ENCODE assay signal across 30 cellular contexts in the genomic region with DNA sequence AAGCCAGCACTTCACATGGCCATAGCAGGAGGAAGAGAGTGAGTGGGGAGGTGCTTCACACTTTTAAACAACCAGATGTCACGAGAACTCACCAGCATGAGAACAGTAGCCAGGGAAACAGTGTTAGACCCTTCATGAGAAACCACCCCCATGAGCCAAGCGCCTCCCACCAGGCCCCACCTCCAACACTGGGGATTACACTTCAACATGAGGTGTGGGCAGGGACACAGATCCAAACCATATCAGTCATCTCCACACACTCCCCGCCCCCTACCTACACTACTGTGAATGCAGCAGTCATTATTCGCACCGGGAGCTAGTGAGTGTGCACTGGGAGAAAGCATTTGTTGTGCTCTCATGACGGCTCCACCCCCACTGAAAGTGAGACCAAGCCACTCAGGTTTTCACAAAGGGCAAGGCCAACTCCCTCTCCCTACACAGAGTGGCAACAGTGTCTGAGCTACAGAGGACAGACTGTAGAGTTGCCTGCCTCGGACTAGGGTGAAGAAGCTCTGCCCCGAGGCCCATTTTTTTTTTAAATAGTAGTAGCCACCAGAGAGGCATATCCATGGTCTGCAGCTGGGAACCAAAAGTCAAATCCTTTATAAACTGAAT.
"Had no signal": no experiment of that assay in that cellular context is flagged by ENCODE, and none has a peak within 500 bp of the region (broad histone marks: within the 10 kb centered on the region; RNA-seq: fewer than 3 reads in every experiment).

No MANE protein-coding gene starts in this region.

- H3K27ac Mint-ChIP-seq: activated CD4-positive, alpha-beta T cell treated with anti-CD3 and anti-CD28 coated beads, Interleukin-2, amount 10 ng/mL, durations not matched to agents 24 days and 14 days; activated CD8-positive, alpha-beta T cell treated with anti-CD3 and anti-CD28 coated beads for 36 hours; activated naive CD8-positive, alpha-beta T cell treated with anti-CD3 and anti-CD28 coated beads for 36 hours; activated T-cell treated with anti-CD3 and anti-CD28 coated beads, Interleukin-2, amount 50 U/mL, for 72 hours; activated T-helper 17 cell treated with anti-CD3 and anti-CD28 coated beads, Interleukin-2, amount 50 U/mL, for 72 hours had no signal

- H3K27ac ChIP-seq: brain microvascular endothelial cell, KMS-11, WERI-Rb-1 had no signal

- H3K9ac ChIP-seq: KMS-11 had no signal

- H3K36me3 Mint-ChIP-seq: activated naive CD8-positive, alpha-beta T cell treated with anti-CD3 and anti-CD28 coated beads for 36 hours had no signal

- H3K4me1 Mint-ChIP-seq: activated CD4-positive, alpha-beta T cell treated with anti-CD3 and anti-CD28 coated beads, Interleukin-2, amount 10 ng/mL, durations not matched to agents 24 days and 14 days; activated naive CD8-positive, alpha-beta T cell treated with anti-CD3 and anti-CD28 coated beads for 36 hours; activated T-helper 17 cell treated with anti-CD3 and anti-CD28 coated beads, Interleukin-2, amount 50 U/mL, for 72 hours had no signal

- DNase-seq: activated CD4-positive, alpha-beta T cell treated with anti-CD3 and anti-CD28 coated beads, Interleukin-2, amount 10 ng/mL, durations not matched to agents 24 days and 14 days; activated CD4-positive, alpha-beta T cell treated with anti-CD3 and anti-CD28 coated beads, Interleukin-2, amount 50 U/mL, for 4 hours; activated CD8-positive, alpha-beta T cell treated with anti-CD3 and anti-CD28 coated beads for 36 hours; activated effector memory CD4-positive, alpha-beta T cell treated with anti-CD3 and anti-CD28 coated beads, Interleukin-2, amount 50 U/mL, for 16 hours; activated naive CD4-positive, alpha-beta T cell; activated naive CD4-positive, alpha-beta T cell treated with anti-CD3 and anti-CD28 coated beads, Interleukin-2, amount 50 U/mL, for 16 hours; activated naive CD8-positive, alpha-beta T cell treated with anti-CD3 and anti-CD28 coated beads for 36 hours; activated T-cell treated with anti-CD3 and anti-CD28 coated beads, Interleukin-2, amount 50 U/mL, for 1 hour; activated T-cell treated with anti-CD3 and anti-CD28 coated beads, Interleukin-2, amount 50 U/mL, for 72 hours; amniotic stem cell; aorta; brain microvascular endothelial cell; central memory CD4-positive, alpha-beta T cell; NCI-H1092 treated with DMSO at 0.1 percent for 48 hours; NCI-H1417; NCI-H146; NCI-H187; NCI-H2029 treated with DMSO at 0.1 percent for 48 hours; NCI-H345; NCI-H524 treated with DMSO at 0.1 percent for 48 hours; NCI-H748 treated with DMSO at 0.1 percent for 48 hours; OCI-M1; Right ventricle myocardium superior; SW 1271; T-helper 1 cell; T-helper 2 cell; T1000; WERI-Rb-1 had no signal

- H3K27me3 ChIP-seq: brain microvascular endothelial cell had no signal

- H3K27me3 Mint-ChIP-seq: activated CD4-positive, alpha-beta T cell treated with anti-CD3 and anti-CD28 coated beads, Interleukin-2, amount 10 ng/mL, durations not matched to agents 24 days and 14 days had no signal

- H3K36me3 ChIP-seq: brain microvascular endothelial cell, WERI-Rb-1 had no signal

- H3K4me3 Mint-ChIP-seq: activated CD4-positive, alpha-beta T cell treated with anti-CD3 and anti-CD28 coated beads, Interleukin-2, amount 10 ng/mL, durations not matched to agents 24 days and 14 days; activated CD8-positive, alpha-beta T cell treated with anti-CD3 and anti-CD28 coated beads for 36 hours; activated naive CD8-positive, alpha-beta T cell treated with anti-CD3 and anti-CD28 coated beads for 36 hours; activated T-cell treated with anti-CD3 and anti-CD28 coated beads, Interleukin-2, amount 50 U/mL, for 72 hours; activated T-helper 17 cell treated with anti-CD3 and anti-CD28 coated beads, Interleukin-2, amount 50 U/mL, for 72 hours had no signal

- ATAC-seq: activated CD8-positive, alpha-beta T cell treated with anti-CD3 and anti-CD28 coated beads for 36 hours; activated T-cell treated with anti-CD3 and anti-CD28 coated beads, Interleukin-2, amount 50 U/mL, for 72 hours; activated T-helper 17 cell treated with anti-CD3 and anti-CD28 coated beads, Interleukin-2, amount 50 U/mL, for 72 hours had no signal

- H3K4me2 ChIP-seq: KMS-11 had no signal
